ENCODE assay signal across 8 cellular contexts in the genomic region with DNA sequence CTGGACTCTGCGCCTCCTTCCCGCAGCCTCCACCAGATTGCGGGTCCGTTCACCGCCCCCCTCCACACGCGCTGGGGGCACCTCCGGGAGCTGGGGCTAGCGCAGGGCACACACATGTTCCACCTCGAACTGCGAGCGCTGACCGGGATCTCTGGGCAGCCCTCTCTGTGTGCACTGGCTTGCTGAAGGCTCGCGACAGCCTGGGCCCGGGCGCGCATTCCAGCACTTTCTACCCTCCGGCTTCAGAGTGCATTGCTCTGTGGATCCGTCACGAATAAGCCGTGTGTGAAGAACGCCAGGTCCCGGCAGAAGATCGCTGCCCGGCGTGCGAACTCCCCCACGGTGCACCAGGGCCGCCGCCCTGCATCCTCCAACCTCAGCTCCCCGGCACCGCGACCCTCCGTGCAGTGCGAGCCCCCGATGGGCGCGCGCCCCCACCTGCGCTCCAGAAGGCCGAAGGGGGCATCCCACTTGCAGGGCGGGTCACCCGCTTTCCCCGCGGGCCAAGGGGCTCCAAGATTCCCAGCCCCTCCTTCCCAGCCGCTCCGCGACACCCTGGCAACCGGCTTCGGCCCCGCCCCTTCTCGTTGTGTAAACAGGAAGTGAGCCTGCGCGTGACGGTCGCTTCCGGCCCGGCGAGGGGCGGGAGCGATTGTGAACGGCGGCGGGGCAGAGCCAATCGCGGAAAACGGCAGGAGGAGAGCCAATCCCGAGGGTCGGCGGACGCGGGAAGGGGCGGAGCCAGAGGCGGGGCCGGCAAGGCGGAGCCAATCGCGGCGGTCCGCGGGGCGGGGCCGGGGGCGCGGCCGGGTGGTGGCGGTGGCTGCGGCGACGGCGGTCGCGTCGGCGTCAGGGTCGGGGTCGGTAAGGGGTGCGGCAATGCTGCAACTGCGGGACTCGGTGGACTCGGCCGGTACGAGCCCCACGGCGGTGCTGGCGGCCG. TPM values are rescaled to one million over a fixed set of nuclear protein-coding genes. Genes with fewer than 3 reads are reported as not detected.
DNase-seq lines count a peak whose midpoint lies in the region; TF ChIP-seq lines count a peak whose summit lies in the region.

A gene (plus strand): TSS at position 822 of the 943 bp plus-strand sequence. CDS start 58 bp downstream, at position 880.

- CTCF ChIA-PET in activated CD8-positive, alpha-beta memory T cell treated with anti-CD3 and anti-CD28 coated beads for 36 hours (lab: Charles Lee), result interaction anchor here (1.0 to 6.4 kb wide), 3 partner anchors 32 to 171 kb away, joined by 4 to 45 read pairs (median 5); no protein-coding TSS in a partner anchor

- peak; percentile 96 for DNase-seq in CMK (ENCODE audit: low read depth)
- peak; percentile 100 for DNase-seq in GM20000 (ENCODE audit: low spot score)
- DNase-seq in HS-5 (ENCODE audit: low read depth), result peak; percentile 69
- peak; percentile 93 to 96 for DNase-seq in NOMO-1 (lab: John Stamatoyannopoulos, UW; ENCODE audit: unreplicated experiment in 2 of 2)
- peak; percentile 98 for DNase-seq in effector CD8-positive, alpha-beta T cell (lab: John Stamatoyannopoulos, UW)
- DNase-seq in medulla oblongata (ENCODE audit: extremely low spot score), result peak; percentile 98
- DNase-seq in stimulated activated CD4-positive, alpha-beta T cell treated with anti-CD3 and anti-CD28 coated beads, TNF-alpha, amount 100 ng/mL, for 48 hours (ENCODE audit: low read depth in 3 of 3), result peak; percentile 95 to 97 (median 96)

- POLR2A ChIA-PET in activated CD8-positive, alpha-beta memory T cell treated with anti-CD3 and anti-CD28 coated beads for 36 hours (lab: Charles Lee), result no interaction called here

- TF ChIP-seq CTCF in GM20000 (IDR thresholded peaks at IDR 0.05; ENCODE audit: extremely low read depth, missing control alignments), result no peak

RNA-seq across cellular contexts. Expression of the gene that starts here (rescaled TPM):
- total RNA-seq in activated CD8-positive, alpha-beta memory T cell treated with anti-CD3 and anti-CD28 coated beads for 36 hours, result 10 to 100 TPM; 14.2 to 15.0 TPM

Comparison
In these comparisons a context has a peak if more than half of its experiments do, and no peak if none do; other contexts are left out.
1. Peak in every context shown above with its lines: DNase-seq.